ENCODE assay signal across 12 cellular contexts in genomic region chr11:20579725-20580124, GRCh38. TPM values are rescaled to one million over a fixed set of nuclear protein-coding genes. Genes with fewer than 3 reads are reported as not detected.
"Had no signal": no experiment of that assay in that cellular context is flagged by ENCODE, and none has a peak within 500 bp of the region (broad histone marks: within the 10 kb centered on the region; RNA-seq: fewer than 3 reads in every experiment).

No MANE protein-coding gene starts in this region.

RNA-seq across cellular contexts. Expression of gene SLC6A5, which starts 19.7 kb away (rescaled TPM):
- total RNA-seq: OCI-LY7, PC-3, PC-9, Peyer's patch, Right ventricle myocardium inferior, Right ventricle myocardium superior, RPMI7951, SJCRH30, SJSA1, SK-MEL-5, T-cell had no signal
- polyA plus RNA-seq: SK-N-SH had no signal
